ENCODE assay signal across 18 cellular contexts in the genomic region with DNA sequence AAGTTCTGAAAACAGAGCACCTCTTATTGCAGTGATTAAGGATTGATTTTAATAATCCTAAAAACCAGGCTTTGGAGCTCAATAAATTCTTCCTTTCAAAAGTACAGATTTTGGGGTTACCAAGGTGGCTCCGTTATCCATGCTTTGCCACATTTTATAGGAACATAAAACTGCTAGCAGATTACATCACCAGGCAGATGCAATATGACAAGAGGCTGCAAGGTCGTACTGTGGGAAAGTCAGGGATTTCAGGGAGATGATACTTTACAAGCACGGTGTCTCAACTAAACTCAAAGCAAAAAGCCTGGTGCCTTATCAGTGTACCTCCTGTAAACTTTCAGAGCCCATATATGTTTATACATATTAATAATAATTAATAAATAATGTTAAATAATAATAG.
DNase-seq lines count a peak whose midpoint lies in the region; ATAC-seq and TF ChIP-seq lines count a peak whose summit lies in the region.
"Had no signal": no experiment of that assay in that cellular context is flagged by ENCODE, and none has a peak within 500 bp of the region (broad histone marks: within the 10 kb centered on the region; RNA-seq: fewer than 3 reads in every experiment).

No MANE protein-coding gene starts in this region.

- H3K4me1 ChIP-seq in HEK293 (ENCODE audit: control insufficient read depth, insufficient read depth, low read length) = peaks cover 6% of the 10 kb centered on the region
- H3K4me1 ChIP-seq: Peyer's patch, SJSA1 had no signal

- peak; percentile 20 for DNase-seq in GM03348 (ENCODE audit: low spot score)
- peak; percentile 40 for DNase-seq in amniotic epithelial cell (ENCODE audit: low read depth)
- DNase-seq in iris pigment epithelial cell (ENCODE audit: low read depth) = peak; percentile 54
- DNase-seq in GM20000 (ENCODE audit: low spot score) = no peak
- no peak for DNase-seq in stimulated activated naive CD8-positive, alpha-beta T cell treated with anti-CD3 and anti-CD28 coated beads, Interleukin-15, Interleukin-2, amounts not matched to agents 100 U/mL and 50 U/mL, for 24 hours
- no peak for DNase-seq in NCI-H146 (lab: John Stamatoyannopoulos, UW)
- no peak for DNase-seq in glomerular visceral epithelial cell (ENCODE audit: extremely low spot score)
- DNase-seq: AML-193; HCEC 1CT; NCI-H2081 treated with DMSO at 0.1 percent for 48 hours; NCI-H446 treated with DMSO at 0.1 percent for 48 hours; NCI-H69; NK-92 treated with Interleukin-12 subunit alpha and Interleukin-12 subunit beta, amount 100 ng/mL, for 24 hours; Peyer's patch had no signal

- CTCF ChIA-PET in HEK293 (lab: Yijun Ruan, JAX) = no interaction called here

- no peak for TF ChIP-seq CTCF in HEK293 (tag by site-specific recombination; IDR thresholded peaks at IDR 0.05)
- TF ChIP-seq CTCF in GM20000 (IDR thresholded peaks at IDR 0.05; ENCODE audit: extremely low read depth, missing control alignments) = no peak

- POLR2A ChIA-PET in HEK293 (lab: Yijun Ruan, JAX) = no interaction called here

- no peaks in the 10 kb centered on the region for H3K9me3 ChIP-seq in HEK293 (ENCODE audit: control insufficient read depth, insufficient read depth, low read depth, low read length)
- H3K9me3 ChIP-seq: Peyer's patch, SJSA1 had no signal

- no peak overlapping the region for H3K4me3 ChIP-seq in HEK293 (ENCODE audit: low read depth, low read length)
- H3K4me3 ChIP-seq: Peyer's patch, SJSA1 had no signal

- no peak overlapping the region for H3K27ac ChIP-seq in HEK293 (ENCODE audit: extremely low read depth, low read depth, low read length)
- H3K27ac ChIP-seq: C4-2B, KMS-11, Peyer's patch, SJSA1 had no signal

- no peak for ATAC-seq in stimulated activated naive CD8-positive, alpha-beta T cell treated with anti-CD3 and anti-CD28 coated beads, Interleukin-15, Interleukin-2, amounts not matched to agents 100 U/mL and 50 U/mL, for 24 hours

- H3K36me3 ChIP-seq in HEK293 (ENCODE audit: control insufficient read depth in 2 of 2, insufficient read depth in 1 of 2, low read length in 2 of 2) = no peaks in the 10 kb centered on the region
- H3K36me3 ChIP-seq: Peyer's patch, SJSA1 had no signal

TF ChIP-seq in HEK293, 187 proteins besides CTCF, POLR2A, EP300 and RAD21:
- TF ChIP-seq ZNF350 (tag by site-specific recombination; IDR thresholded peaks at IDR 0.05) = no peak
- no peak for TF ChIP-seq ZNF140 (tag by site-specific recombination; IDR thresholded peaks at IDR 0.05)
- TF ChIP-seq ZNF843 (tag by site-specific recombination; IDR thresholded peaks at IDR 0.05) = no peak
- no peak for TF ChIP-seq ZNF324 (tag by site-specific recombination; IDR thresholded peaks at IDR 0.05)
- TF ChIP-seq, protein P1, sequence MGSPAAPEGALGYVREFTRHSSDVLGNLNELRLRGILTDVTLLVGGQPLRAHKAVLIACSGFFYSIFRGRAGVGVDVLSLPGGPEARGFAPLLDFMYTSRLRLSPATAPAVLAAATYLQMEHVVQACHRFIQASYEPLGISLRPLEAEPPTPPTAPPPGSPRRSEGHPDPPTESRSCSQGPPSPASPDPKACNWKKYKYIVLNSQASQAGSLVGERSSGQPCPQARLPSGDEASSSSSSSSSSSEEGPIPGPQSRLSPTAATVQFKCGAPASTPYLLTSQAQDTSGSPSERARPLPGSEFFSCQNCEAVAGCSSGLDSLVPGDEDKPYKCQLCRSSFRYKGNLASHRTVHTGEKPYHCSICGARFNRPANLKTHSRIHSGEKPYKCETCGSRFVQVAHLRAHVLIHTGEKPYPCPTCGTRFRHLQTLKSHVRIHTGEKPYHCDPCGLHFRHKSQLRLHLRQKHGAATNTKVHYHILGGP (tag by site-specific recombination; IDR thresholded peaks at IDR 0.05) = no peak
- TF ChIP-seq, protein P2, sequence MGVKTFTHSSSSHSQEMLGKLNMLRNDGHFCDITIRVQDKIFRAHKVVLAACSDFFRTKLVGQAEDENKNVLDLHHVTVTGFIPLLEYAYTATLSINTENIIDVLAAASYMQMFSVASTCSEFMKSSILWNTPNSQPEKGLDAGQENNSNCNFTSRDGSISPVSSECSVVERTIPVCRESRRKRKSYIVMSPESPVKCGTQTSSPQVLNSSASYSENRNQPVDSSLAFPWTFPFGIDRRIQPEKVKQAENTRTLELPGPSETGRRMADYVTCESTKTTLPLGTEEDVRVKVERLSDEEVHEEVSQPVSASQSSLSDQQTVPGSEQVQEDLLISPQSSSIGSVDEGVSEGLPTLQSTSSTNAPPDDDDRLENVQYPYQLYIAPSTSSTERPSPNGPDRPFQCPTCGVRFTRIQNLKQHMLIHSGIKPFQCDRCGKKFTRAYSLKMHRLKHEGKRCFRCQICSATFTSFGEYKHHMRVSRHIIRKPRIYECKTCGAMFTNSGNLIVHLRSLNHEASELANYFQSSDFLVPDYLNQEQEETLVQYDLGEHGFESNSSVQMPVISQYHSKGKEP (tag by site-specific recombination; IDR thresholded peaks at IDR 0.05) = peak; percentile 53; the same call in 1 of the 2 replicates

Comparison
In these comparisons a context has a peak if more than half of its experiments do, and no peak if none do; other contexts are left out.
1. DNase-seq: peak in GM03348 (single experiment), amniotic epithelial cell (single experiment) and iris pigment epithelial cell (single experiment); none in GM20000 (single experiment), stimulated activated naive CD8-positive, alpha-beta T cell treated with anti-CD3 and anti-CD28 coated beads, Interleukin-15, Interleukin-2, amounts not matched to agents 100 U/mL and 50 U/mL, for 24 hours (single experiment), NCI-H146 (single experiment) and glomerular visceral epithelial cell (single experiment).